Comparison of ENCODE assay signal across 2 cellular contexts in the genomic region with DNA sequence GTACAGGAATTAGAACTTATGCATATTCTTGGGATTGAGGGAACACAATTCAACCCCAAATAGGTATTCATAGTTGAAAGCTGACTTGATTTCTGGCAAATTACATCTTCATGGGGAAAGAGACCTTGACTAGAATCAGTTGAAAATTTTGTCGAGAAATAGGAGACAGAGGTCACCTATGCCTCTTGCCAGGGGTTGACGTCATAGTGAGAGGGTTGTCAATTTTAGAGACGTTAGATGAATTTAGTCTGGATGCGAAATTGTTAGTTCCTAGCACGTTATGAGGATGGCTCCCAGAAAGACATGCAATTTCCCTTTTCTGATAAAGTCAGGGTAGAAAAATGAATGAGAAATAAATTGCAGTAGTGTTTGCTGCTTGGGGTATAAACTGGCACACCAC.
TF ChIP-seq lines count a peak whose summit lies in the region.

No MANE protein-coding gene starts in this region.

TF ChIP-seq in HepG2, 621 proteins besides CTCF, POLR2A, EP300 and RAD21:
- TF ChIP-seq ATF7 (IDR thresholded peaks at IDR 0.05) (peak; percentile 71), ATF7 (CRISPR knock-in tag; IDR thresholded peaks at IDR 0.05) (no peak), ZNF777 (CRISPR knock-in tag; IDR thresholded peaks at IDR 0.05) (no peak), HMG20A (CRISPR knock-in tag; IDR thresholded peaks at IDR 0.05; ENCODE audit: borderline replicate concordance) (no peak), CREB1 (IDR thresholded peaks at IDR 0.05) (peak; percentile 74), CREB1 (CRISPR knock-in tag; IDR thresholded peaks at IDR 0.05) (no peak)

TF ChIP-seq in GM23338, 12 proteins besides CTCF, POLR2A, EP300 and RAD21:
- TF ChIP-seq ETS1 (IDR thresholded peaks at IDR 0.05): no peak
- TF ChIP-seq EZH2phosphoT487 (IDR thresholded peaks at IDR 0.05; ENCODE audit: unreplicated experiment): no peak
- TF ChIP-seq POLR2AphosphoS5 (IDR thresholded peaks at IDR 0.05; ENCODE audit: low read depth): no peak
- TF ChIP-seq CREB1 (CRISPR knock-in tag; IDR thresholded peaks at IDR 0.05; ENCODE audit: low read depth): no peak
- no peak for TF ChIP-seq REST (IDR thresholded peaks at IDR 0.05; ENCODE audit: unreplicated experiment)
- TF ChIP-seq JUNB (IDR thresholded peaks at IDR 0.05; ENCODE audit: unreplicated experiment): no peak
- TF ChIP-seq EZH2 (IDR thresholded peaks at IDR 0.05; ENCODE audit: low read depth, unreplicated experiment): no peak
- no peak for TF ChIP-seq ZNF331 (CRISPR knock-in tag; IDR thresholded peaks at IDR 0.05; ENCODE audit: low read depth)
- TF ChIP-seq STAT1 (IDR thresholded peaks at IDR 0.05; ENCODE audit: unreplicated experiment): no peak
- no peak for TF ChIP-seq NANOG (IDR thresholded peaks at IDR 0.05; ENCODE audit: borderline replicate concordance)
- no peak for TF ChIP-seq ZNF114 (CRISPR knock-in tag; IDR thresholded peaks at IDR 0.05)
- TF ChIP-seq, protein P1, sequence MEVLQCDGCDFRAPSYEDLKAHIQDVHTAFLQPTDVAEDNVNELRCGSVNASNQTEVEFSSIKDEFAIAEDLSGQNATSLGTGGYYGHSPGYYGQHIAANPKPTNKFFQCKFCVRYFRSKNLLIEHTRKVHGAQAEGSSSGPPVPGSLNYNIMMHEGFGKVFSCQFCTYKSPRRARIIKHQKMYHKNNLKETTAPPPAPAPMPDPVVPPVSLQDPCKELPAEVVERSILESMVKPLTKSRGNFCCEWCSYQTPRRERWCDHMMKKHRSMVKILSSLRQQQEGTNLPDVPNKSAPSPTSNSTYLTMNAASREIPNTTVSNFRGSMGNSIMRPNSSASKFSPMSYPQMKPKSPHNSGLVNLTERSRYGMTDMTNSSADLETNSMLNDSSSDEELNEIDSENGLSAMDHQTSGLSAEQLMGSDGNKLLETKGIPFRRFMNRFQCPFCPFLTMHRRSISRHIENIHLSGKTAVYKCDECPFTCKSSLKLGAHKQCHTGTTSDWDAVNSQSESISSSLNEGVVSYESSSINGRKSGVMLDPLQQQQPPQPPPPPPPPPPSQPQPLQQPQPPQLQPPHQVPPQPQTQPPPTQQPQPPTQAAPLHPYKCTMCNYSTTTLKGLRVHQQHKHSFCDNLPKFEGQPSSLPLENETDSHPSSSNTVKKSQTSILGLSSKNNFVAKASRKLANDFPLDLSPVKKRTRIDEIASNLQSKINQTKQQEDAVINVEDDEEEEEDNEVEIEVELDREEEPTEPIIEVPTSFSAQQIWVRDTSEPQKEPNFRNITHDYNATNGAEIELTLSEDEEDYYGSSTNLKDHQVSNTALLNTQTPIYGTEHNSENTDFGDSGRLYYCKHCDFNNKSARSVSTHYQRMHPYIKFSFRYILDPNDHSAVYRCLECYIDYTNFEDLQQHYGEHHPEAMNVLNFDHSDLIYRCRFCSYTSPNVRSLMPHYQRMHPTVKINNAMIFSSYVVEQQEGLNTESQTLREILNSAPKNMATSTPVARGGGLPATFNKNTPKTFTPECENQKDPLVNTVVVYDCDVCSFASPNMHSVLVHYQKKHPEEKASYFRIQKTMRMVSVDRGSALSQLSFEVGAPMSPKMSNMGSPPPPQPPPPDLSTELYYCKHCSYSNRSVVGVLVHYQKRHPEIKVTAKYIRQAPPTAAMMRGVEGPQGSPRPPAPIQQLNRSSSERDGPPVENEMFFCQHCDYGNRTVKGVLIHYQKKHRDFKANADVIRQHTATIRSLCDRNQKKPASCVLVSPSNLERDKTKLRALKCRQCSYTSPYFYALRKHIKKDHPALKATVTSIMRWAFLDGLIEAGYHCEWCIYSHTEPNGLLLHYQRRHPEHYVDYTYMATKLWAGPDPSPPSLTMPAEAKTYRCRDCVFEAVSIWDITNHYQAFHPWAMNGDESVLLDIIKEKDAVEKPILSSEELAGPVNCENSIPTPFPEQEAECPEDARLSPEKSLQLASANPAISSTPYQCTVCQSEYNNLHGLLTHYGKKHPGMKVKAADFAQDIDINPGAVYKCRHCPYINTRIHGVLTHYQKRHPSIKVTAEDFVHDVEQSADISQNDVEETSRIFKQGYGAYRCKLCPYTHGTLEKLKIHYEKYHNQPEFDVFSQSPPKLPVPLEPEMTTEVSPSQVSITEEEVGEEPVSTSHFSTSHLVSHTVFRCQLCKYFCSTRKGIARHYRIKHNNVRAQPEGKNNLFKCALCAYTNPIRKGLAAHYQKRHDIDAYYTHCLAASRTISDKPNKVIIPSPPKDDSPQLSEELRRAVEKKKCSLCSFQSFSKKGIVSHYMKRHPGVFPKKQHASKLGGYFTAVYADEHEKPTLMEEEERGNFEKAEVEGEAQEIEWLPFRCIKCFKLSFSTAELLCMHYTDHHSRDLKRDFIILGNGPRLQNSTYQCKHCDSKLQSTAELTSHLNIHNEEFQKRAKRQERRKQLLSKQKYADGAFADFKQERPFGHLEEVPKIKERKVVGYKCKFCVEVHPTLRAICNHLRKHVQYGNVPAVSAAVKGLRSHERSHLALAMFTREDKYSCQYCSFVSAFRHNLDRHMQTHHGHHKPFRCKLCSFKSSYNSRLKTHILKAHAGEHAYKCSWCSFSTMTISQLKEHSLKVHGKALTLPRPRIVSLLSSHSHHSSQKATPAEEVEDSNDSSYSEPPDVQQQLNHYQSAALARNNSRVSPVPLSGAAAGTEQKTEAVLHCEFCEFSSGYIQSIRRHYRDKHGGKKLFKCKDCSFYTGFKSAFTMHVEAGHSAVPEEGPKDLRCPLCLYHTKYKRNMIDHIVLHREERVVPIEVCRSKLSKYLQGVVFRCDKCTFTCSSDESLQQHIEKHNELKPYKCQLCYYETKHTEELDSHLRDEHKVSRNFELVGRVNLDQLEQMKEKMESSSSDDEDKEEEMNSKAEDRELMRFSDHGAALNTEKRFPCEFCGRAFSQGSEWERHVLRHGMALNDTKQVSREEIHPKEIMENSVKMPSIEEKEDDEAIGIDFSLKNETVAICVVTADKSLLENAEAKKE (CRISPR knock-in tag; IDR thresholded peaks at IDR 0.05): no peak
TF ChIP-seq in GM23338: peak in this region for 0.
